Comparison of ENCODE assay signal across 13 cellular contexts in genomic region chr1:2267862-2268261, GRCh38.
"Had no signal": no experiment of that assay in that cellular context is flagged by ENCODE, and none has a peak within 500 bp of the region (broad histone marks: within the 10 kb centered on the region; RNA-seq: fewer than 3 reads in every experiment).

No MANE protein-coding gene starts in this region.

- H3K27me3 ChIP-seq: brain microvascular endothelial cell, esophagus squamous epithelium, pancreas, tibial artery, uterus had no signal

- DNase-seq: activated CD4-positive, alpha-beta T cell treated with anti-CD3 and anti-CD28 coated beads, Interleukin-2, amount 10 ng/mL, durations not matched to agents 7 days and 5 days; activated CD8-positive, alpha-beta memory T cell treated with anti-CD3 and anti-CD28 coated beads, Interleukin-2, amount 50 U/mL, for 48 hours; activated naive CD8-positive, alpha-beta T cell treated with anti-CD3 and anti-CD28 coated beads for 36 hours; brain microvascular endothelial cell; esophagus squamous epithelium; kidney glomerular epithelial cell; midbrain; SW 1271; tibial artery; uterus had no signal

- ATAC-seq: stimulated activated effector memory CD8-positive, alpha-beta T cell treated with anti-CD3 and anti-CD28 coated beads, Interleukin-12 subunit alpha, Interleukin-12 subunit beta, amount 100 ng/mL, for 72 hours had no signal

- H3K9me3 ChIP-seq: esophagus squamous epithelium, pancreas, tibial artery, uterus had no signal

- H3K4me1 ChIP-seq: pancreas had no signal

- H3K27ac ChIP-seq: brain microvascular endothelial cell, pancreas had no signal

- H3K4me3 ChIP-seq: esophagus squamous epithelium, lung, pancreas, uterus had no signal

- H3K36me3 ChIP-seq: brain microvascular endothelial cell, pancreas, tibial artery, uterus had no signal
